Comparison of ENCODE assay signal across 1 cellular context in the genomic region with DNA sequence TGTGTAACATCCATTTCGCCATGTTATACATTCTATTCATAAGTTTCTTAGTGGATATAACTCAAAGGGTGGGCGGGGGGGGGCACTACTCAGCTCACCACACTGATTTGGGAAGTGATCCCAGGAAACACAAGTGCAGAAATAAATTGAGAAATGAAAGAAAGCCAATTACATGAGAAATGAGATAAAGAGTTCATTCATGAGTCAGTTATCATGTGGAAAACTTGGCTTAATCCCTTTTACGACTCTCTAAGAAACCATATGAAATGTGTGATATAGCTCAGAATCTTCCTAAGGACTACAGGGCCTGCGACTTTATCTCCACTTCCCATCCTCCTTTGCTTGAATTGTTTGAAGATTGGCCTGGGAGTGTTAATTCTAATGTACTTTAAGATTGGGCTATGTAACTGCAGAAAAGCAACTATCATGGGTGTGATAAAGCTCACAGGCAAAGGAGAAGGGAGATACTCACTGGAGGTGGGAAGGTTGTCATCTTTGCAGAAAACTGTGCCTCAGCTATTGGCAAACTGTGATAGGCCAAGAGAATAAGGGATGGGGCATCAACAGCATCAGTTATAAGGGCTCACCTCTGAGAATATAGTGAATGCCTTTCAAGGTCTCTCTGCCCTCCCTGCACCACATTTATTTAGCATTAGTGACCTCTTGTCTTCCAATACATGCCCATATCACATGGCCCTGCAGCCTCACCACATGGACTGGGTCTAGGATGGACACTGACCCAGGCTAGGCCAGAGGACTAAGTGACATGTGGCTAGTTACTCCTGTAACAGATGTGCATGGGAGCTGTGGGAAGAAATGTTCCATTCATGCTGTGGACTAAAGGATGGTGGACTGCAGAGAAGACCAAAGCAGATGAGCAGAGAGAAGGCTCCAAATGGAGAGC.
TF ChIP-seq lines count a peak whose summit lies in the region.

No MANE protein-coding gene starts in this region.

TF ChIP-seq in endothelial cell of umbilical vein, 7 proteins besides CTCF, POLR2A, EP300 and RAD21:
- no peak for TF ChIP-seq JUN (IDR thresholded peaks at IDR 0.05; ENCODE audit: borderline replicate concordance, insufficient read depth, insufficient read length, low read depth)
- no peak for TF ChIP-seq MYC (IDR thresholded peaks at IDR 0.05; ENCODE audit: low read depth, low read length)
- TF ChIP-seq, protein P1, sequence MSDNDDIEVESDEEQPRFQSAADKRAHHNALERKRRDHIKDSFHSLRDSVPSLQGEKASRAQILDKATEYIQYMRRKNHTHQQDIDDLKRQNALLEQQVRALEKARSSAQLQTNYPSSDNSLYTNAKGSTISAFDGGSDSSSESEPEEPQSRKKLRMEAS (IDR thresholded peaks at IDR 0.05; ENCODE audit: insufficient read depth, insufficient read length): no peak
- TF ChIP-seq EZH2 (IDR thresholded peaks at IDR 0.05; ENCODE audit: borderline replicate concordance, low read depth, low read length, severe bottlenecking): no peak
- no peak for TF ChIP-seq GATA2 (IDR thresholded peaks at IDR 0.05; ENCODE audit: insufficient read depth, insufficient read length, low read depth, low read length)
- no peak for TF ChIP-seq FOS (IDR thresholded peaks at IDR 0.05; ENCODE audit: borderline replicate concordance, insufficient read depth, low read length)
- no peak for TF ChIP-seq POLR2AphosphoS5 (IDR thresholded peaks at IDR 0.05; ENCODE audit: insufficient read depth, low read depth, low read length)
